Comparison of ENCODE assay signal across 1 cellular context in the genomic region with DNA sequence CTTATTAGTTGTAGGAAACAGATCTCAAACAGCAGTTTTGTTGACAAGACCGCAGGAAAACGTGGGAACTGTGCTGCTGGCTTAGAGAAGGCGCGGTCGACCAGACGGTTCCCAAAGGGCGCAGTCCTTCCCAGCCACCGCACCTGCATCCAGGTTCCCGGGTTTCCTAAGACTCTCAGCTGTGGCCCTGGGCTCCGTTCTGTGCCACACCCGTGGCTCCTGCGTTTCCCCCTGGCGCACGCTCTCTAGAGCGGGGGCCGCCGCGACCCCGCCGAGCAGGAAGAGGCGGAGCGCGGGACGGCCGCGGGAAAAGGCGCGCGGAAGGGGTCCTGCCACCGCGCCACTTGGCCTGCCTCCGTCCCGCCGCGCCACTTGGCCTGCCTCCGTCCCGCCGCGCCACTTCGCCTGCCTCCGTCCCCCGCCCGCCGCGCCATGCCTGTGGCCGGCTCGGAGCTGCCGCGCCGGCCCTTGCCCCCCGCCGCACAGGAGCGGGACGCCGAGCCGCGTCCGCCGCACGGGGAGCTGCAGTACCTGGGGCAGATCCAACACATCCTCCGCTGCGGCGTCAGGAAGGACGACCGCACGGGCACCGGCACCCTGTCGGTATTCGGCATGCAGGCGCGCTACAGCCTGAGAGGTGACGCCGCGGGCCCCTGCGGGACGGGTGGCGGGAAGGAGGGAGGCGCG.
A peak's percentile ranks its signal among the peaks of the same experiment; 100 is the strongest.
TF ChIP-seq lines count a peak whose summit lies in the region.

A gene (plus strand): TSS at position 343 of the 687 bp plus-strand sequence. CDS start 90 bp downstream, at position 433.

TF ChIP-seq in K562, 482 proteins besides CTCF, POLR2A, EP300 and RAD21 (continued from another document and continues in another):
- TF ChIP-seq, protein P1, sequence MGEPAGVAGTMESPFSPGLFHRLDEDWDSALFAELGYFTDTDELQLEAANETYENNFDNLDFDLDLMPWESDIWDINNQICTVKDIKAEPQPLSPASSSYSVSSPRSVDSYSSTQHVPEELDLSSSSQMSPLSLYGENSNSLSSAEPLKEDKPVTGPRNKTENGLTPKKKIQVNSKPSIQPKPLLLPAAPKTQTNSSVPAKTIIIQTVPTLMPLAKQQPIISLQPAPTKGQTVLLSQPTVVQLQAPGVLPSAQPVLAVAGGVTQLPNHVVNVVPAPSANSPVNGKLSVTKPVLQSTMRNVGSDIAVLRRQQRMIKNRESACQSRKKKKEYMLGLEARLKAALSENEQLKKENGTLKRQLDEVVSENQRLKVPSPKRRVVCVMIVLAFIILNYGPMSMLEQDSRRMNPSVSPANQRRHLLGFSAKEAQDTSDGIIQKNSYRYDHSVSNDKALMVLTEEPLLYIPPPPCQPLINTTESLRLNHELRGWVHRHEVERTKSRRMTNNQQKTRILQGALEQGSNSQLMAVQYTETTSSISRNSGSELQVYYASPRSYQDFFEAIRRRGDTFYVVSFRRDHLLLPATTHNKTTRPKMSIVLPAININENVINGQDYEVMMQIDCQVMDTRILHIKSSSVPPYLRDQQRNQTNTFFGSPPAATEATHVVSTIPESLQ (CRISPR knock-in tag; IDR thresholded peaks at IDR 0.05): peak; percentile 92; the same call in 1 of the 2 replicates
- TF ChIP-seq YY1 (IDR thresholded peaks at IDR 0.05; ENCODE audit: borderline replicate concordance in 1 of 3, control insufficient read depth in 1 of 3, extremely low read depth in 1 of 3, insufficient read depth in 3 of 3, insufficient read length in 1 of 3, insufficient replicate concordance in 2 of 3, low read depth in 1 of 3, low read length in 2 of 3): peak in 2 of 3 experiments; percentile 62 to 67
- TF ChIP-seq CBX2 (IDR thresholded peaks at IDR 0.05; ENCODE audit: insufficient read depth, low read length, poor library complexity, severe bottlenecking): no peak
- TF ChIP-seq ZNF23 (CRISPR knock-in tag; IDR thresholded peaks at IDR 0.05): no peak
- peak; percentile 54 for TF ChIP-seq BRD9 (IDR thresholded peaks at IDR 0.05; ENCODE audit: low read depth, partially characterized antibody)
- TF ChIP-seq, protein P2, sequence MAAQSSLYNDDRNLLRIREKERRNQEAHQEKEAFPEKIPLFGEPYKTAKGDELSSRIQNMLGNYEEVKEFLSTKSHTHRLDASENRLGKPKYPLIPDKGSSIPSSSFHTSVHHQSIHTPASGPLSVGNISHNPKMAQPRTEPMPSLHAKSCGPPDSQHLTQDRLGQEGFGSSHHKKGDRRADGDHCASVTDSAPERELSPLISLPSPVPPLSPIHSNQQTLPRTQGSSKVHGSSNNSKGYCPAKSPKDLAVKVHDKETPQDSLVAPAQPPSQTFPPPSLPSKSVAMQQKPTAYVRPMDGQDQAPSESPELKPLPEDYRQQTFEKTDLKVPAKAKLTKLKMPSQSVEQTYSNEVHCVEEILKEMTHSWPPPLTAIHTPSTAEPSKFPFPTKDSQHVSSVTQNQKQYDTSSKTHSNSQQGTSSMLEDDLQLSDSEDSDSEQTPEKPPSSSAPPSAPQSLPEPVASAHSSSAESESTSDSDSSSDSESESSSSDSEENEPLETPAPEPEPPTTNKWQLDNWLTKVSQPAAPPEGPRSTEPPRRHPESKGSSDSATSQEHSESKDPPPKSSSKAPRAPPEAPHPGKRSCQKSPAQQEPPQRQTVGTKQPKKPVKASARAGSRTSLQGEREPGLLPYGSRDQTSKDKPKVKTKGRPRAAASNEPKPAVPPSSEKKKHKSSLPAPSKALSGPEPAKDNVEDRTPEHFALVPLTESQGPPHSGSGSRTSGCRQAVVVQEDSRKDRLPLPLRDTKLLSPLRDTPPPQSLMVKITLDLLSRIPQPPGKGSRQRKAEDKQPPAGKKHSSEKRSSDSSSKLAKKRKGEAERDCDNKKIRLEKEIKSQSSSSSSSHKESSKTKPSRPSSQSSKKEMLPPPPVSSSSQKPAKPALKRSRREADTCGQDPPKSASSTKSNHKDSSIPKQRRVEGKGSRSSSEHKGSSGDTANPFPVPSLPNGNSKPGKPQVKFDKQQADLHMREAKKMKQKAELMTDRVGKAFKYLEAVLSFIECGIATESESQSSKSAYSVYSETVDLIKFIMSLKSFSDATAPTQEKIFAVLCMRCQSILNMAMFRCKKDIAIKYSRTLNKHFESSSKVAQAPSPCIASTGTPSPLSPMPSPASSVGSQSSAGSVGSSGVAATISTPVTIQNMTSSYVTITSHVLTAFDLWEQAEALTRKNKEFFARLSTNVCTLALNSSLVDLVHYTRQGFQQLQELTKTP (IDR thresholded peaks at IDR 0.05; ENCODE audit: low read depth in 1 of 2, partially characterized antibody in 2 of 2): no peak
- peak; percentile 44 for TF ChIP-seq NFIC (IDR thresholded peaks at IDR 0.05)
- no peak for TF ChIP-seq SNIP1 (IDR thresholded peaks at IDR 0.05; ENCODE audit: low read depth)
- TF ChIP-seq HDAC8 (tag; IDR thresholded peaks at IDR 0.05): no peak
- peak; percentile 78 for TF ChIP-seq MYC (IDR thresholded peaks at IDR 0.05; ENCODE audit: low read depth, low read length)
- TF ChIP-seq MYC (CRISPR knock-in tag; IDR thresholded peaks at IDR 0.05; ENCODE audit: borderline replicate concordance, low read depth): no peak
- TF ChIP-seq ZBTB7A (IDR thresholded peaks at IDR 0.05; ENCODE audit: borderline replicate concordance, control insufficient read depth, low read depth, low read length): peak; percentile 95
- peak; percentile 71 for TF ChIP-seq PCBP1 (IDR thresholded peaks at IDR 0.05; ENCODE audit: low read depth, low read length, poor library complexity, severe bottlenecking)
- TF ChIP-seq, protein P3, sequence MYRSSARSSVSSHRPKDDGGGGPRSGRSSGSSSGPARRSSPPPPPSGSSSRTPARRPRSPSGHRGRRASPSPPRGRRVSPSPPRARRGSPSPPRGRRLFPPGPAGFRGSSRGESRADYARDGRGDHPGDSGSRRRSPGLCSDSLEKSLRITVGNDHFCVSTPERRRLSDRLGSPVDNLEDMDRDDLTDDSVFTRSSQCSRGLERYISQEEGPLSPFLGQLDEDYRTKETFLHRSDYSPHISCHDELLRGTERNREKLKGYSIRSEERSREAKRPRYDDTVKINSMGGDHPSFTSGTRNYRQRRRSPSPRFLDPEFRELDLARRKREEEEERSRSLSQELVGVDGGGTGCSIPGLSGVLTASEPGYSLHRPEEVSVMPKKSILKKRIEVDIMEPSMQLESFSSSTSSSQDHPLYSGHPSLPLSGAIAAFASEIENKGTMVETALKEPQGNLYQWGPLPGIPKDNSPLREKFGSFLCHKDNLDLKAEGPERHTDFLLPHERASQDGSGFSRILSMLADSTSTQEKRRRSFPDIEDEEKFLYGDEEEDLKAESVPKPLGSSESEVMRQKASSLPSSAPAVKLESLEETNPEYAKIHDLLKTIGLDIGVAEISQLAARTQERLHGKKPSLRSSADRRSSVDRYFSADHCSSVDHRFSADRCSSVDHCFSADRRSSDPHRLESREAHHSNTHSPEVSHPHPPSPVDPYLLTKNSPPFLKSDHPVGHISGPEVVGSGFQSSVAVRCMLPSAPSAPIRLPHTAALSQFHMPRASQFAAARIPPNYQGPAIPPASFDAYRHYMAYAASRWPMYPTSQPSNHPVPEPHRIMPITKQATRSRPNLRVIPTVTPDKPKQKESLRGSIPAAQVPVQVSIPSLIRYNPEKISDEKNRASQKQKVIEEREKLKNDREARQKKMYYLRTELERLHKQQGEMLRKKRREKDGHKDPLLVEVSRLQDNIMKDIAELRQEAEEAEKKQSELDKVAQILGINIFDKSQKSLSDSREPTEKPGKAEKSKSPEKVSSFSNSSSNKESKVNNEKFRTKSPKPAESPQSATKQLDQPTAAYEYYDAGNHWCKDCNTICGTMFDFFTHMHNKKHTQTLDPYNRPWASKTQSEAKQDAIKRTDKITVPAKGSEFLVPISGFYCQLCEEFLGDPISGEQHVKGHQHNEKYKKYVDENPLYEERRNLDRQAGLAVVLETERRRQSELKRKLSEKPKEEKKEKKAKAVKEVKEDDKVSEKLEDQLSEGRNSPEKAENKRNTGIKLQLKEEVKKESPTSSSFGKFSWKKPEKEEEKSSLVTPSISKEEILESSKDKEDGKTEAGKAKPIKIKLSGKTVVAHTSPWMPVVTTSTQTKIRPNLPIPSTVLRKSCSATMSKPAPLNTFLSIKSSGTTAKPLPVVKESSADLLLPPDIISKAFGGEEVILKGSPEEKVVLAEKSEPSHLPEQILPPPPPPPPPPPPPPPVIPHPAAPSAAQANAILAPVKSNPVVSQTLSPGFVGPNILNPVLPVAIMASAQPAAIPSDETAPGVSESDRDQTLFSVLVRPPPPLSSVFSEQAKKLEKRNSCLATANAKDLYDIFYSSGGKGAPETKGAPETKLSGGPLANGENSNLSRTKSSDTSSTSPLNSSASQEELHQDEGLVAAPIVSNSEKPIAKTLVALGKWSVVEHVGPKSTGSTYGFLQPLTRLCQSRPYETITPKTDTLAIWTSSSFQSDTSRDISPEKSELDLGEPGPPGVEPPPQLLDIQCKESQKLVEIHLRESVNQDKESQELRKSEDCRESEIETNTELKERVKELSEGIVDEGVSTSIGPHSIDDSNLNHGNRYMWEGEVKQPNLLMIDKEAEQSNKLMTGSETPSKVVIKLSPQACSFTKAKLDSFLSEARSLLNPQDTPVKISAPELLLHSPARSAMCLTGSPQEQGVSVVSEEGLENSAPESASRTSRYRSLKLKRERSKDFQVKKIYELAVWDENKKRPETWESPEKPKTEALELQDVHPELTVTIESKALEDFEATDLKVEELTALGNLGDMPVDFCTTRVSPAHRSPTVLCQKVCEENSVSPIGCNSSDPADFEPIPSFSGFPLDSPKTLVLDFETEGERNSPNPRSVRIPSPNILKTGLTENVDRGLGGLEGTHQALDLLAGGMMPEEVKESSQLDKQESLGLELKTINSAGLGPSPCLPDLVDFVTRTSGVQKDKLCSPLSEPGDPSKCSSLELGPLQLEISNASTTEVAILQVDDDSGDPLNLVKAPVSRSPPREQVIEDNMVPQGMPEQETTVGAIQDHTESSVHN (IDR thresholded peaks at IDR 0.05; ENCODE audit: borderline replicate concordance in 1 of 2, low read depth in 1 of 2): 0 out of 4 replicates have a peak, but pooled peaks of 1 of the 2 experiments have one; percentile 38
- TF ChIP-seq SMAD1 (IDR thresholded peaks at IDR 0.05; ENCODE audit: low read depth, low read length, partially characterized antibody): peak; percentile 29
- TF ChIP-seq CREM (IDR thresholded peaks at IDR 0.05; ENCODE audit: low read depth): 0 out of 2 replicates have a peak, but pooled peaks have one; percentile 19
- TF ChIP-seq HNRNPH1 (optimal IDR thresholded peaks at IDR 0.05; ENCODE audit: low read depth, low read length): no peak
- TF ChIP-seq, protein P4, sequence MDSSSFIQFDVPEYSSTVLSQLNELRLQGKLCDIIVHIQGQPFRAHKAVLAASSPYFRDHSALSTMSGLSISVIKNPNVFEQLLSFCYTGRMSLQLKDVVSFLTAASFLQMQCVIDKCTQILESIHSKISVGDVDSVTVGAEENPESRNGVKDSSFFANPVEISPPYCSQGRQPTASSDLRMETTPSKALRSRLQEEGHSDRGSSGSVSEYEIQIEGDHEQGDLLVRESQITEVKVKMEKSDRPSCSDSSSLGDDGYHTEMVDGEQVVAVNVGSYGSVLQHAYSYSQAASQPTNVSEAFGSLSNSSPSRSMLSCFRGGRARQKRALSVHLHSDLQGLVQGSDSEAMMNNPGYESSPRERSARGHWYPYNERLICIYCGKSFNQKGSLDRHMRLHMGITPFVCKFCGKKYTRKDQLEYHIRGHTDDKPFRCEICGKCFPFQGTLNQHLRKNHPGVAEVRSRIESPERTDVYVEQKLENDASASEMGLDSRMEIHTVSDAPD (CRISPR knock-in tag; IDR thresholded peaks at IDR 0.05): no peak
- TF ChIP-seq ZNF175 (CRISPR knock-in tag; IDR thresholded peaks at IDR 0.05; ENCODE audit: low read depth): no peak
- peak; percentile 45; the same call in 1 of the 2 replicates for TF ChIP-seq POLR2AphosphoS2 (IDR thresholded peaks at IDR 0.05; ENCODE audit: low read length)
- peak; percentile 68; the same call in 1 of the 2 replicates for TF ChIP-seq PHF8 (IDR thresholded peaks at IDR 0.05; ENCODE audit: borderline replicate concordance, low read length)
- TF ChIP-seq FOXM1 (IDR thresholded peaks at IDR 0.05; ENCODE audit: low read depth): no peak
- TF ChIP-seq FOXM1 (CRISPR knock-in tag; IDR thresholded peaks at IDR 0.05; ENCODE audit: low read depth): 0 out of 2 replicates have a peak, but pooled peaks have one; percentile 84
- TF ChIP-seq E2F3 (CRISPR knock-in tag; IDR thresholded peaks at IDR 0.05): peak; percentile 80; the same call in 1 of the 2 replicates
- TF ChIP-seq PML (IDR thresholded peaks at IDR 0.05; ENCODE audit: low read length): peak; percentile 58
- TF ChIP-seq BHLHE40 (IDR thresholded peaks at IDR 0.05; ENCODE audit: low read length): peak; percentile 28
- TF ChIP-seq FOXK2 (conservative IDR thresholded peaks at IDR 0.05 in 1 of 2, IDR thresholded peaks at IDR 0.05 in 1 of 2; ENCODE audit: low read depth in 2 of 2): 0 out of 4 replicates have a peak, but pooled peaks of 1 of the 2 experiments have one; percentile 22
- peak; percentile 55 for TF ChIP-seq CCNT2 (IDR thresholded peaks at IDR 0.05; ENCODE audit: borderline replicate concordance, extremely low read depth, insufficient read length, low read depth, low read length)
- TF ChIP-seq ETV6 (IDR thresholded peaks at IDR 0.05; ENCODE audit: borderline replicate concordance in 1 of 2, low read depth in 2 of 2, low read length in 1 of 2): 0 out of 4 replicates have a peak, but pooled peaks of 1 of the 2 experiments have one; percentile 24
- no peak for TF ChIP-seq ETV6 (CRISPR knock-in tag; IDR thresholded peaks at IDR 0.05; ENCODE audit: borderline replicate concordance)
- no peak for TF ChIP-seq MCM7 (IDR thresholded peaks at IDR 0.05)
- peak; percentile 12 for TF ChIP-seq SUPT5H (IDR thresholded peaks at IDR 0.05)
- TF ChIP-seq, protein P5, sequence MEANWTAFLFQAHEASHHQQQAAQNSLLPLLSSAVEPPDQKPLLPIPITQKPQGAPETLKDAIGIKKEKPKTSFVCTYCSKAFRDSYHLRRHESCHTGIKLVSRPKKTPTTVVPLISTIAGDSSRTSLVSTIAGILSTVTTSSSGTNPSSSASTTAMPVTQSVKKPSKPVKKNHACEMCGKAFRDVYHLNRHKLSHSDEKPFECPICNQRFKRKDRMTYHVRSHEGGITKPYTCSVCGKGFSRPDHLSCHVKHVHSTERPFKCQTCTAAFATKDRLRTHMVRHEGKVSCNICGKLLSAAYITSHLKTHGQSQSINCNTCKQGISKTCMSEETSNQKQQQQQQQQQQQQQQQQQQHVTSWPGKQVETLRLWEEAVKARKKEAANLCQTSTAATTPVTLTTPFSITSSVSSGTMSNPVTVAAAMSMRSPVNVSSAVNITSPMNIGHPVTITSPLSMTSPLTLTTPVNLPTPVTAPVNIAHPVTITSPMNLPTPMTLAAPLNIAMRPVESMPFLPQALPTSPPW (CRISPR knock-in tag; IDR thresholded peaks at IDR 0.05): peak; percentile 60
- no peak for TF ChIP-seq MAFK (IDR thresholded peaks at IDR 0.05; ENCODE audit: low read length)
- TF ChIP-seq RFX5 (IDR thresholded peaks at IDR 0.05; ENCODE audit: low read depth, low read length): no peak
- TF ChIP-seq NFE2L1 (tag; IDR thresholded peaks at IDR 0.05; ENCODE audit: borderline replicate concordance, low read depth): no peak
- peak; percentile 65 for TF ChIP-seq TAF1 (IDR thresholded peaks at IDR 0.05; ENCODE audit: control insufficient read depth, extremely low read depth, insufficient read depth, low read length, severe bottlenecking)
- TF ChIP-seq SP2 (IDR thresholded peaks at IDR 0.05; ENCODE audit: extremely low read depth, low read depth, low read length, poor library complexity, severe bottlenecking): no peak
- TF ChIP-seq, protein P6, sequence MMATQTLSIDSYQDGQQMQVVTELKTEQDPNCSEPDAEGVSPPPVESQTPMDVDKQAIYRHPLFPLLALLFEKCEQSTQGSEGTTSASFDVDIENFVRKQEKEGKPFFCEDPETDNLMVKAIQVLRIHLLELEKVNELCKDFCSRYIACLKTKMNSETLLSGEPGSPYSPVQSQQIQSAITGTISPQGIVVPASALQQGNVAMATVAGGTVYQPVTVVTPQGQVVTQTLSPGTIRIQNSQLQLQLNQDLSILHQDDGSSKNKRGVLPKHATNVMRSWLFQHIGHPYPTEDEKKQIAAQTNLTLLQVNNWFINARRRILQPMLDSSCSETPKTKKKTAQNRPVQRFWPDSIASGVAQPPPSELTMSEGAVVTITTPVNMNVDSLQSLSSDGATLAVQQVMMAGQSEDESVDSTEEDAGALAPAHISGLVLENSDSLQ (IDR thresholded peaks at IDR 0.05): no peak
